In the genomic region with DNA sequence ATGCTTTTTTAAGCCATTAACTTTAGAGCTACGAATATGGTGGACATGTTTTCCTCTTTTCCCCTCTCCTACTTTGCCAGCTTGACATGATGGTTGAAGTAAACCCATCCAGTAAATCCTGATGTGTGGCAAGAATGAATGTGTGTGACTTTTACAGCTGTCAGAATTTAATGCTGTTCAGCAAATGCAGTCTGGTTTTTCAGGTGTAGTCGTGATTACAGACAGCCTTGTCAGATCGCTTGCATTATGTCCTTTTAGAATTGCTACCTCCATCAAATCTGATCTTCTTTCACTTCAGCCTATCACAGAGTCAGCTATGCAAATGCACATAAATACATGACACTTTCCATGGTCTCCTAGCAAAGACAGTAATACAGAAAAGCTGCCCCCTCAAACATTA, we compare ENCODE assay signal across 34 cellular contexts.
"Had no signal": no experiment of that assay in that cellular context is flagged by ENCODE, and none has a peak within 500 bp of the region (broad histone marks: within the 10 kb centered on the region; RNA-seq: fewer than 3 reads in every experiment).

No MANE protein-coding gene starts in this region.

- H3K9ac ChIP-seq: KMS-11 had no signal

- H3K36me3 ChIP-seq: MG63 had no signal

- DNase-seq: Karpas-422, Kasumi-1, MG63, MM.1S, MV-4-11, NCI-H1048, NCI-H1092, NCI-H1092 treated with DMSO at 0.1 percent for 48 hours, NCI-H1105, NCI-H1105 treated with DMSO at 0.1 percent for 48 hours, NCI-H1417, NCI-H1417 treated with DMSO at 0.1 percent for 48 hours, NCI-H1436, NCI-H1436 treated with DMSO at 0.1 percent for 48 hours, NCI-H1694, NCI-H1694 treated with DMSO at 0.1 percent for 48 hours, NCI-H187, NCI-H187 treated with DMSO at 0.1 percent for 48 hours, NCI-H1930, NCI-H2029, NCI-H2029 treated with DMSO at 0.1 percent for 48 hours, NCI-H2081, NCI-H2081 treated with DMSO at 0.1 percent for 48 hours, NCI-H2107, NCI-H2171, NCI-H2227 treated with DMSO at 0.1 percent for 48 hours, NCI-H226, NCI-H345, NCI-H446, NCI-H446 treated with DMSO at 0.1 percent for 48 hours, NCI-H524, NCI-H524 treated with DMSO at 0.1 percent for 48 hours, NCI-H526 had no signal

- H3K27me3 ChIP-seq: MG63 had no signal

- H3K4me2 ChIP-seq: KMS-11 had no signal

- H3K4me3 ChIP-seq: MG63 had no signal

- H3K27ac ChIP-seq: KMS-11 had no signal

- H3K9me3 ChIP-seq: MG63 had no signal
